8 cellular contexts compared by ENCODE assay signal in the genomic region with DNA sequence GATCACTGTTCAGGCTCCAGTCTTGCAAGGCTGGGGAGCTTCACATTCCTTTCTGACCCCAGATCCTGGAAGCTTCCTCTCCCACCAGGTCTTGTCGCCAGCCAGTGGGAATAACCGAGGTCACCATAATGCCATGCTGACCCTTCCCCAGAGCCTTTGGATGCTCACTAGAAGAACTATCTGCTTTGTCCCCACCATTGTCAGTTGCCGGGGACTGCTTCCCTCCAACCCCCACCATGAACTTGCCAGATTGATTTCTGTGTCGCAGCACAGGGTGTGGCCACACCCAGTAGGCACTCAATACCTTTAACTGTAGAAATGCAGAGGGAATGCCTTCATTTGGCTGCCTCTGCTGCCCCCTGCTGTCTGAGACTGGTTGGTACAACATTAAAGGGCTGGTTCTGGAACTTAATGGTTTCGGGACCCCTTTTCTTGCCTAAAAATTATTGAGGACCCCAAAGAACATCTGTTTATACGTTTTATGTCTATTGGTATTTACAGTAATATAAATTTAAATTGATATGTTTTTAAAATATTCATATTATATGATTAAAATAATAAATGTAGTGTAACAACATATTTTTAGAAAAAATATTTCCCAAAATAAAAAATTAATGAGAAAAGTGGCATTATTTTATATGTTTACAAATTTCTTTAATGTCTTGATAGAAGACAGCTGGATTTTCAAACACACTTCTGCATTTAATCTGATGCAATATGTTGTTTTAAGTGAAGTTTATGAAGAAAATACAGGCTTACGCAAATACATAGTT. TPM values are rescaled to one million over a fixed set of nuclear protein-coding genes. Genes with fewer than 3 reads are reported as not detected.
A peak's percentile ranks its signal among the peaks of the same experiment; 100 is the strongest.
DNase-seq lines count a peak whose midpoint lies in the region; ATAC-seq and TF ChIP-seq lines count a peak whose summit lies in the region.

No MANE protein-coding gene starts in this region.

- H3K36me3 Mint-ChIP-seq in H9 (ENCODE audit: insufficient read depth in 1 of 3, low read depth in 3 of 3), result no peaks in the 10 kb centered on the region

- H3K23me2 ChIP-seq in H9 (ENCODE audit: insufficient read length, low read depth, low read length, poor library complexity, severe bottlenecking), result no peaks in the 10 kb centered on the region

- H2BK120ac ChIP-seq in H9 (ENCODE audit: low read depth, low read length, poor library complexity, severe bottlenecking), result no peak overlapping the region

- H3K4me1 Mint-ChIP-seq in H9, result peaks cover 15 to 21% of the 10 kb centered on the region in 2 experiments

- H3K27me3 ChIP-seq in H9 (ENCODE audit: insufficient read depth, low read length), result no peaks in the 10 kb centered on the region

- H3K27me3 Mint-ChIP-seq in H9 (ENCODE audit: low read depth), result peaks cover 11% of the 10 kb centered on the region

- H2AK5ac ChIP-seq in H9 (ENCODE audit: insufficient read length, low read length), result no peak overlapping the region

- no peak overlapping the region for H4K5ac ChIP-seq in H9 (ENCODE audit: insufficient read length, low read depth, low read length)

- H4K8ac ChIP-seq in H9 (replicated peaks; ENCODE audit: insufficient read length, low read depth, low read length), result no peak overlapping the region

- H3K9me3 ChIP-seq in H9 (ENCODE audit: control insufficient read depth, low read depth, low read length), result no peaks in the 10 kb centered on the region

- H4K91ac ChIP-seq in H9 (ENCODE audit: insufficient read length, low read depth, low read length), result no peak overlapping the region

- no CpG with 5 or more reads among the region's 7 CpGs for WGBS in H9 (ENCODE audit: extremely low coverage, insufficient read length, low lambda C conversion rate)

- H3K79me1 ChIP-seq in H9 (ENCODE audit: insufficient read depth, low read depth, low read length, poor library complexity, severe bottlenecking), result no peaks in the 10 kb centered on the region

- TF ChIP-seq CTCF in H9 (conservative IDR thresholded peaks at IDR 0.05), result peak; percentile 96

- no peaks in the 10 kb centered on the region for H3K9me3 Mint-ChIP-seq in H9

- peak; percentile 77 for DNase-seq in AG20443 (ENCODE audit: low spot score)
- DNase-seq in H9, result peak; percentile 85
- DNase-seq in NCI-H446 (lab: John Stamatoyannopoulos, UW), result peak; percentile 59 to 79
- peak; percentile 58 to 74 (median 67) for DNase-seq in activated CD4-positive, CD25-positive, alpha-beta regulatory T cell (lab: John Stamatoyannopoulos, UW)
- peak; percentile 76 for DNase-seq in central memory CD4-positive, alpha-beta T cell
- peak; percentile 68 for DNase-seq in kidney tubule cell (ENCODE audit: low spot score)
- DNase-seq in stimulated activated CD4-positive, alpha-beta T cell treated with anti-CD3 and anti-CD28 coated beads, Interleukin-4, amount 100 ng/mL, for 48 hours (ENCODE audit: low read depth in 2 of 2), result peak; percentile 67 to 78

- no peak overlapping the region for H3K23ac ChIP-seq in H9 (ENCODE audit: insufficient read length, low read depth, low read length)

- no peak overlapping the region for H3K9ac ChIP-seq in H9 (ENCODE audit: extremely low read depth, insufficient read length, low read length)

- no peak overlapping the region for H3K56ac ChIP-seq in H9 (ENCODE audit: insufficient read length, low read depth, low read length)

- no peak overlapping the region for H2BK20ac ChIP-seq in H9 (ENCODE audit: low read depth, low read length, poor library complexity, severe bottlenecking)

- H2BK15ac ChIP-seq in H9 (ENCODE audit: low read depth, low read length), result no peak overlapping the region

- no peak overlapping the region for H3K4ac ChIP-seq in H9 (ENCODE audit: low read depth, low read length)

- H3K4me3 Mint-ChIP-seq in H9, result peak overlapping the region; percentile 40 to 71; a peak in 4 of 5 replicates

- no peaks in the 10 kb centered on the region for H3K79me2 ChIP-seq in H9 (ENCODE audit: insufficient read depth, low read length)

- H4K20me1 ChIP-seq in H9 (ENCODE audit: control insufficient read depth, insufficient read depth, insufficient read length), result no peaks in the 10 kb centered on the region

- no peak overlapping the region for H3T11ph ChIP-seq in H9 (ENCODE audit: low read length)

- no peak overlapping the region for H2BK5ac ChIP-seq in H9 (ENCODE audit: insufficient read length, low read length)

- H2BK12ac ChIP-seq in H9 (ENCODE audit: insufficient read length, low read depth, low read length), result no peak overlapping the region

- H3K4me1 ChIP-seq in H9 (ENCODE audit: insufficient read depth, low read length), result no peaks in the 10 kb centered on the region

- H2AFZ ChIP-seq in H9 (ENCODE audit: low read length), result no peak overlapping the region

- no peak overlapping the region for H3K14ac ChIP-seq in H9 (ENCODE audit: insufficient read depth, low read length)

- H3K27ac Mint-ChIP-seq in H9, result peak overlapping the region in 2 of 3 experiments; percentile 66 to 69; a peak in 2 of 7 replicates

- no peak overlapping the region for H3K18ac ChIP-seq in H9 (ENCODE audit: insufficient read length, low read depth, low read length)

- no peak for ATAC-seq in GM18517 (IDR thresholded peaks at IDR 0.05; ENCODE audit: unreplicated experiment)

- peak overlapping the region; percentile 18 for H3K4me2 ChIP-seq in H9 (ENCODE audit: insufficient read depth, insufficient read length, low read length)

- H3K27ac ChIP-seq in H9 (ENCODE audit: insufficient read length, low read depth, low read length), result no peak overlapping the region

RNA-seq across cellular contexts. Expression of gene GDPD5, which starts 6.6 kb away (rescaled TPM):
- 6.9 and 7.8 TPM in 2 replicates for total RNA-seq in H9 (2021)

RNA-seq across cellular contexts. Expression of gene SERPINH1, which starts 29.7 kb away (rescaled TPM):
- total RNA-seq in H9 (2021), result 253 and 263 TPM in 2 replicates
